Comparison of ENCODE assay signal across 22 cellular contexts in the genomic region with DNA sequence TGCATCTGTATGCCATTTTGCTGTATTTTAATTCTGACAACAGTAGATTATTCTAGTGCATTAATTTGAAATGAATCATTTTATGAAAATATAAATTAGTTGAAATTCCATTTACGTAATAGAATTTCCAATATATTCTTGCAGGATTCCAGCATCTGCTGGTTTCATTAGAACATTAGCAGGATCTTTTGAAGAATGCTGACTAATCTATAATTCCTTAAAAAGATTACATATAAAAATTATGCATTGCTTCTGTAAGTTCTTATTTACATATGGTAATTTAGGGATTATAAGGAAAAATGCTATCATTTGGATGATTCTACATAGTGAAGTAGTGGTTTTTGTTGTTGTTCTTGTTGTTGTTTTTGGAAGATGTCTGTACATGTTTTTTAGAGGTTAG.
DNase-seq lines count a peak whose midpoint lies in the region; ATAC-seq, FAIRE-seq and TF ChIP-seq lines count a peak whose summit lies in the region.
"Had no signal": no experiment of that assay in that cellular context is flagged by ENCODE, and none has a peak within 500 bp of the region (broad histone marks: within the 10 kb centered on the region; RNA-seq: fewer than 3 reads in every experiment).

No MANE protein-coding gene starts in this region.

- H3K14ac ChIP-seq in IMR-90 (replicated peaks; ENCODE audit: low read depth, low read length): no peak overlapping the region

- H3K4me2 ChIP-seq in IMR-90 (ENCODE audit: low read depth, low read length) (no peak overlapping the region), K562 (ENCODE audit: insufficient read depth, low read length) (no peak overlapping the region)
- H3K4me2 ChIP-seq: BLaER1 had no signal

- H3K9me3 ChIP-seq in IMR-90 (ENCODE audit: control insufficient read depth, insufficient read depth, low read length) (0 out of 2 replicates have a peak, but pooled peaks cover 2% of the 10 kb centered on the region), K562 (replicated peaks; ENCODE audit: control insufficient read depth, insufficient read depth, low read depth, low read length) (no peaks in the 10 kb centered on the region)
- H3K9me3 ChIP-seq: BE2C, BLaER1 had no signal

- TF ChIP-seq EP300 in K562 (IDR thresholded peaks at IDR 0.05; ENCODE audit: low read length): no peak

- H3K27me3 ChIP-seq in IMR-90 (ENCODE audit: control insufficient read depth, insufficient read depth, low read length) (no peaks in the 10 kb centered on the region), K562 (ENCODE audit: control insufficient read depth in 2 of 2, insufficient read depth in 2 of 2, low read length in 2 of 2) (no peaks in the 10 kb centered on the region)
- H3K27me3 ChIP-seq: BLaER1 had no signal

- H3K4me3 ChIP-seq in IMR-90 (ENCODE audit: insufficient read depth, low read depth, low read length) (no peak overlapping the region), K562 (no peak overlapping the region)
- H3K4me3 ChIP-seq: BLaER1, GM12878 had no signal

- no peak overlapping the region for H2BK120ac ChIP-seq in IMR-90 (ENCODE audit: low read depth, low read length)

- in situ Hi-C loops in IMR-90 (cut with MboI; ENCODE audit: low sequenced_read_pairs) (no loop called here), K562 (cut with MboI) (no loop called here)

- H3K23ac ChIP-seq in IMR-90 (ENCODE audit: low read depth, low read length): no peak overlapping the region

- no peak overlapping the region for H3K27ac ChIP-seq in IMR-90 (ENCODE audit: insufficient read depth, low read length)
- no peak overlapping the region for H3K27ac ChIP-seq in K562 (ENCODE audit: extremely low read depth, low read depth, low read length)
- H3K27ac ChIP-seq: BLaER1 had no signal

- no CpG with 5 or more reads among the region's 1 CpG for WGBS in IMR-90 (ENCODE audit: extremely low coverage in 2 of 2, insufficient read length in 1 of 2), 2 experiments
- WGBS in K562 (ENCODE audit: insufficient coverage, low coverage, missing lambda C conversion rate): 0% methylated on average over 1 of the region's 1 CpG

- H3K56ac ChIP-seq in IMR-90 (ENCODE audit: extremely low read depth, insufficient read depth, low read length): no peak overlapping the region

- no peak overlapping the region for H3K18ac ChIP-seq in IMR-90 (ENCODE audit: low read depth, low read length)

- DNase-seq in D721Med (ENCODE audit: insufficient read length, low spot score) (no peak), IMR-90 (no peak), K562 (ENCODE audit: extremely low read depth in 1 of 4, low spot score in 3 of 4) (no peak), DMS53 treated with DMSO at 0.1 percent for 48 hours (lab: John Stamatoyannopoulos, UW; ENCODE audit: unreplicated experiment) (no peak)
- DNase-seq: 8988T; ACHN; BE2C; C1 segment of cervical spinal cord; CD4-positive, alpha-beta memory T cell; CD4-positive, CD25-positive, alpha-beta regulatory T cell; CD8-positive, alpha-beta memory T cell; COR-L47; DMS79; DND-41; EL; GDM1 had no signal

- H2BK20ac ChIP-seq in IMR-90 (ENCODE audit: low read depth, low read length): no peak overlapping the region

- no peak overlapping the region for H2BK15ac ChIP-seq in IMR-90 (ENCODE audit: low read depth, low read length)

- no peaks in the 10 kb centered on the region for H3K79me1 ChIP-seq in IMR-90 (ENCODE audit: low read depth in 1 of 2, low read length in 2 of 2)

- no peak overlapping the region for H3K4ac ChIP-seq in IMR-90 (ENCODE audit: low read depth, low read length)

- FAIRE-seq in D721Med (lab: Jason Lieb, UNC): peak; percentile 55
- FAIRE-seq in K562 (lab: Jason Lieb, UNC): no peak
- FAIRE-seq: A204.1, GM12878, GM12892, GM18507 had no signal

- H2AFZ ChIP-seq in IMR-90 (replicated peaks; ENCODE audit: low read length, poor library complexity): no peak overlapping the region
- no peak overlapping the region for H2AFZ ChIP-seq in K562 (ENCODE audit: low read depth, low read length)

- H2AK5ac ChIP-seq in IMR-90 (ENCODE audit: low read depth, low read length): no peak overlapping the region

- intact Hi-C loops in IMR-90 (cut with micrococcal nuclease) (no loop called here), K562 (cut with micrococcal nuclease) (no loop called here)

- TF ChIP-seq POLR2A in IMR-90 (IDR thresholded peaks at IDR 0.05; ENCODE audit: low read depth, low read length) (no peak), K562 (conservative IDR thresholded peaks at IDR 0.05) (no peak)

- H3K79me2 ChIP-seq in K562 (ENCODE audit: control insufficient read depth, insufficient read depth, low read length): no peaks in the 10 kb centered on the region

- no peak overlapping the region for H4K8ac ChIP-seq in IMR-90 (ENCODE audit: low read depth in 2 of 2, low read length in 2 of 2)

- H3K9ac ChIP-seq in IMR-90 (ENCODE audit: low read depth, low read length) (no peak overlapping the region), K562 (ENCODE audit: insufficient read depth in 1 of 2, low read depth in 2 of 2, low read length in 2 of 2) (no peak overlapping the region)
- H3K9ac ChIP-seq: BLaER1 had no signal

- no peaks in the 10 kb centered on the region for H3K36me3 ChIP-seq in IMR-90 (ENCODE audit: control insufficient read depth, insufficient read depth, low read length)
- H3K36me3 ChIP-seq in K562 (ENCODE audit: control insufficient read depth, insufficient read depth, low read length): no peaks in the 10 kb centered on the region
- H3K36me3 ChIP-seq: BE2C, BLaER1 had no signal

- no TSS peak for BruUV-seq in IMR-90 (replicated peaks; lab: Mats Ljungman, UMichigan)
- BruUV-seq in K562 (replicated peaks; lab: Mats Ljungman, UMichigan): no TSS peak

- CTCF ChIA-PET in IMR-90 (lab: Yijun Ruan, JAX) (no interaction called here), K562 (lab: Yijun Ruan, JAX; ENCODE audit: low intra/inter-chr PET ratio) (no interaction called here)

- dilution Hi-C loops in IMR-90 (cut with HindIII; ENCODE audit: low sequenced_read_pairs, unreplicated experiment): no loop called here

- no peak overlapping the region for H4K5ac ChIP-seq in IMR-90 (ENCODE audit: low read depth, low read length)

- H2AK9ac ChIP-seq in IMR-90 (replicated peaks; ENCODE audit: low read depth, low read length, poor library complexity): no peak overlapping the region

- TF ChIP-seq CTCF in D721Med (IDR thresholded peaks at IDR 0.05; ENCODE audit: insufficient read depth, missing control alignments) (no peak), IMR-90 (conservative IDR thresholded peaks at IDR 0.05; ENCODE audit: low read depth, low read length) (no peak), K562 (IDR thresholded peaks at IDR 0.05 in 2 of 3, conservative IDR thresholded peaks at IDR 0.05 in 1 of 3; ENCODE audit: insufficient read depth in 2 of 3, low read depth in 1 of 3, low read length in 3 of 3) (no peak)

- ATAC-seq in IMR-90 (ENCODE audit: low read depth): no peak
- no peak for ATAC-seq in K562
- no peak for ATAC-seq in GM21786 (IDR thresholded peaks at IDR 0.05; ENCODE audit: unreplicated experiment)
- ATAC-seq: GM12878 had no signal

- H2BK5ac ChIP-seq in IMR-90 (ENCODE audit: low read depth, low read length, poor library complexity, severe bottlenecking): no peak overlapping the region

- TF ChIP-seq RAD21 in IMR-90 (IDR thresholded peaks at IDR 0.05; ENCODE audit: low read length) (no peak), K562 (CRISPR knock-in tag; conservative IDR thresholded peaks at IDR 0.05 in 1 of 2, IDR thresholded peaks at IDR 0.05 in 1 of 2) (no peak)

- H4K91ac ChIP-seq in IMR-90 (ENCODE audit: insufficient read depth, low read depth, low read length): no peak overlapping the region

- POLR2A ChIA-PET in IMR-90 (lab: Charles Lee; ENCODE audit: unreplicated experiment) (no interaction called here), K562 (lab: Yijun Ruan, JAX) (no interaction called here)

- H3K4me1 ChIP-seq in IMR-90 (ENCODE audit: control insufficient read depth, insufficient read depth, low read length): no peaks in the 10 kb centered on the region
- no peaks in the 10 kb centered on the region for H3K4me1 ChIP-seq in K562 (replicated peaks in 1 of 2; ENCODE audit: control insufficient read depth in 2 of 2, insufficient read depth in 2 of 2, low read length in 2 of 2)
- H3K4me1 ChIP-seq: BE2C, BLaER1 had no signal

- H4K20me1 ChIP-seq in IMR-90 (ENCODE audit: insufficient read depth, low read length): no peaks in the 10 kb centered on the region
- no peaks in the 10 kb centered on the region for H4K20me1 ChIP-seq in K562 (replicated peaks; ENCODE audit: control insufficient read depth, insufficient read depth, low read length)
- H4K20me1 ChIP-seq: BLaER1 had no signal

- H3K9me1 ChIP-seq in IMR-90 (ENCODE audit: insufficient read depth, low read length): no peaks in the 10 kb centered on the region
- no peaks in the 10 kb centered on the region for H3K9me1 ChIP-seq in K562 (ENCODE audit: control insufficient read depth, insufficient read depth, low read length)

TF ChIP-seq in IMR-90, 13 proteins besides CTCF, POLR2A, EP300 and RAD21:
- TF ChIP-seq MAZ (IDR thresholded peaks at IDR 0.05; ENCODE audit: borderline replicate concordance, low read depth, low read length) (no peak), RCOR1 (IDR thresholded peaks at IDR 0.05; ENCODE audit: insufficient replicate concordance, low read length) (no peak), MAFK (IDR thresholded peaks at IDR 0.05; ENCODE audit: low read depth, low read length) (peak; percentile 64)
